23 cellular contexts compared by ENCODE assay signal in the genomic region with DNA sequence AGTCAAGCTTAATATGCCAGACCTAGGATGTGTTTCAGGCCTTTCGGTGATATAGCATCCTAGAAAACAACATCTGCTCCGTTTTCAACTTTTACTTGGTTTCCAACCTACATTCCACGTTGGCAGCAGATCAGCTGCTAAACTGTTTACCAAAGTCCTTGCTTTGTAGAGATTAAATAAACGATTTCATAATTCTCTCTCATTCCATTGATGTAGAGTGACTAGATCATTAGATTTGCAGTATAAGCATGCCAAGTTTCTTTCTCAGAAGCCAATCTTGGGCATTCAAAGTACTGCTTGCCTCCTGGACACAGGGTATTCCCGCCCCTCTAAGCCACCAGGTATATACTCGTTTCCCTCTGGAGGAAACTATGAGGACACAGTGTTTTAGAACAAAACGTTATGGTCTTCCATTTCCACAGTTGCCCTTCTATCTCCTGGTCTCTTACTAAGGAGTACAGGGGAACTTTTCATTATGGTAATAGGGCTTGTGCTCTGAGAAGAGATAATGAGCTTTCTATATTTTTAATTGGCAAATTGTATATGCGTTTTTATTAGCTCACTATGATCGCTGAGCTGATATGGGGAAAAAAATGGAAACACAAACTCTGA.
"Had no signal": no experiment of that assay in that cellular context is flagged by ENCODE, and none has a peak within 500 bp of the region (broad histone marks: within the 10 kb centered on the region; RNA-seq: fewer than 3 reads in every experiment).

No MANE protein-coding gene starts in this region.

- H3K4me1 ChIP-seq: colonic mucosa, esophagus squamous epithelium, neural progenitor cell, parathyroid adenoma, prostate gland, tibial nerve had no signal

- H3K27ac ChIP-seq: colonic mucosa, esophagus squamous epithelium, hepatocyte, neural progenitor cell, parathyroid adenoma, prostate gland, testis, tibial nerve had no signal

- H3K27me3 ChIP-seq: colonic mucosa, hepatocyte, neural progenitor cell, testis, tibial nerve had no signal

- DNase-seq: colonic mucosa; dermis blood vessel endothelial cell; esophagus squamous epithelium; foreskin melanocyte; head of caudate nucleus; kidney; left cardiac atrium; mesenchymal stem cell; midbrain; nucleus accumbens; retina; stimulated activated CD4-positive, alpha-beta T cell treated with anti-CD3 and anti-CD28 coated beads, Interleukin-2, amount 100 ng/mL, for 24 hours; stimulated activated CD4-positive, alpha-beta T cell treated with anti-CD3 and anti-CD28 coated beads, Interleukin-4, amount 100 ng/mL, for 4 hours; stimulated activated naive B cell treated with anti-CD40 and anti-IgM and Interleukin-4, amounts not matched to agents 10 μg/mL and 1 μg/mL and 100 μg/mL, for 72 hours; stimulated activated naive CD8-positive, alpha-beta T cell treated with anti-CD3 and anti-CD28 coated beads, Interleukin-15, amount 100 ng/mL, for 72 hours; testis had no signal

- H3K4me3 ChIP-seq: colonic mucosa, esophagus squamous epithelium, hepatocyte, neural progenitor cell, prostate gland, testis, tibial nerve had no signal

- ATAC-seq: left cardiac atrium; natural killer cell treated with Interleukin-12 subunit alpha and Interleukin-12 subunit beta and Interleukin-15 and Interleukin-18, amount 100 ng/mL, for 72 hours; sciatic nerve; stimulated activated naive B cell treated with anti-CD40 and anti-IgM and Interleukin-4, amounts not matched to agents 10 μg/mL and 1 μg/mL and 100 μg/mL, for 72 hours; stimulated activated naive CD8-positive, alpha-beta T cell treated with anti-CD3 and anti-CD28 coated beads, Interleukin-15, amount 100 ng/mL, for 72 hours had no signal

- H3K9me3 ChIP-seq: colonic mucosa, esophagus squamous epithelium, prostate gland, testis, tibial nerve had no signal

- H3K36me3 ChIP-seq: colonic mucosa, esophagus squamous epithelium, neural progenitor cell, prostate gland, tibial nerve had no signal
